2 cellular contexts compared by ENCODE assay signal in the genomic region with DNA sequence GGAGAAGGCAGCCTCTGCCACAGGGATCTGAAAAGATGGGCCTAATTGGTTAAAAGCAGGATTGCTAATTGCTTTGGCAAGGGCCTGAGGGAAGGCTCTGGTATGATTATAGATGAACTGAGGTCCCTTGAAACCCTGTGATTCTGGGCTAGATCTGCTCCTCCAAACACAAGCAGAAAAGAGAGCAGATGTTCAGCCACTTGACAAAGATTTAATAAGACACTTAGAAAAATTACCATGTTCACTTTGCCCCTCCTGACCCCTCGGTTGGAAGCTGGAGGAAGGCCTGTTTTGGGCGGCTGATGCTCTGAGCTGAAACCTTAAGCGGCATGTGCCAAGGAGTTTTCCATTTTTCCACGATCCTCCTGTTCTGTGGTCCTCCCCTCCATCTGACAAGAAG.
TF ChIP-seq lines count a peak whose summit lies in the region.

No MANE protein-coding gene starts in this region.

TF ChIP-seq in SK-N-SH, 30 proteins besides CTCF, POLR2A, EP300 and RAD21 (continued from another document):
- TF ChIP-seq, protein P1, sequence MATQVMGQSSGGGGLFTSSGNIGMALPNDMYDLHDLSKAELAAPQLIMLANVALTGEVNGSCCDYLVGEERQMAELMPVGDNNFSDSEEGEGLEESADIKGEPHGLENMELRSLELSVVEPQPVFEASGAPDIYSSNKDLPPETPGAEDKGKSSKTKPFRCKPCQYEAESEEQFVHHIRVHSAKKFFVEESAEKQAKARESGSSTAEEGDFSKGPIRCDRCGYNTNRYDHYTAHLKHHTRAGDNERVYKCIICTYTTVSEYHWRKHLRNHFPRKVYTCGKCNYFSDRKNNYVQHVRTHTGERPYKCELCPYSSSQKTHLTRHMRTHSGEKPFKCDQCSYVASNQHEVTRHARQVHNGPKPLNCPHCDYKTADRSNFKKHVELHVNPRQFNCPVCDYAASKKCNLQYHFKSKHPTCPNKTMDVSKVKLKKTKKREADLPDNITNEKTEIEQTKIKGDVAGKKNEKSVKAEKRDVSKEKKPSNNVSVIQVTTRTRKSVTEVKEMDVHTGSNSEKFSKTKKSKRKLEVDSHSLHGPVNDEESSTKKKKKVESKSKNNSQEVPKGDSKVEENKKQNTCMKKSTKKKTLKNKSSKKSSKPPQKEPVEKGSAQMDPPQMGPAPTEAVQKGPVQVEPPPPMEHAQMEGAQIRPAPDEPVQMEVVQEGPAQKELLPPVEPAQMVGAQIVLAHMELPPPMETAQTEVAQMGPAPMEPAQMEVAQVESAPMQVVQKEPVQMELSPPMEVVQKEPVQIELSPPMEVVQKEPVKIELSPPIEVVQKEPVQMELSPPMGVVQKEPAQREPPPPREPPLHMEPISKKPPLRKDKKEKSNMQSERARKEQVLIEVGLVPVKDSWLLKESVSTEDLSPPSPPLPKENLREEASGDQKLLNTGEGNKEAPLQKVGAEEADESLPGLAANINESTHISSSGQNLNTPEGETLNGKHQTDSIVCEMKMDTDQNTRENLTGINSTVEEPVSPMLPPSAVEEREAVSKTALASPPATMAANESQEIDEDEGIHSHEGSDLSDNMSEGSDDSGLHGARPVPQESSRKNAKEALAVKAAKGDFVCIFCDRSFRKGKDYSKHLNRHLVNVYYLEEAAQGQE (IDR thresholded peaks at IDR 0.05; ENCODE audit: low read depth, low read length), result no peak
- TF ChIP-seq CHD2 (IDR thresholded peaks at IDR 0.05; ENCODE audit: low read length, partially characterized antibody) (no peak), TAF1 (IDR thresholded peaks at IDR 0.05; ENCODE audit: borderline replicate concordance, low read depth, low read length) (no peak), EZH2phosphoT487 (IDR thresholded peaks at IDR 0.05; ENCODE audit: borderline replicate concordance, low read depth) (no peak)
- TF ChIP-seq, protein P2, sequence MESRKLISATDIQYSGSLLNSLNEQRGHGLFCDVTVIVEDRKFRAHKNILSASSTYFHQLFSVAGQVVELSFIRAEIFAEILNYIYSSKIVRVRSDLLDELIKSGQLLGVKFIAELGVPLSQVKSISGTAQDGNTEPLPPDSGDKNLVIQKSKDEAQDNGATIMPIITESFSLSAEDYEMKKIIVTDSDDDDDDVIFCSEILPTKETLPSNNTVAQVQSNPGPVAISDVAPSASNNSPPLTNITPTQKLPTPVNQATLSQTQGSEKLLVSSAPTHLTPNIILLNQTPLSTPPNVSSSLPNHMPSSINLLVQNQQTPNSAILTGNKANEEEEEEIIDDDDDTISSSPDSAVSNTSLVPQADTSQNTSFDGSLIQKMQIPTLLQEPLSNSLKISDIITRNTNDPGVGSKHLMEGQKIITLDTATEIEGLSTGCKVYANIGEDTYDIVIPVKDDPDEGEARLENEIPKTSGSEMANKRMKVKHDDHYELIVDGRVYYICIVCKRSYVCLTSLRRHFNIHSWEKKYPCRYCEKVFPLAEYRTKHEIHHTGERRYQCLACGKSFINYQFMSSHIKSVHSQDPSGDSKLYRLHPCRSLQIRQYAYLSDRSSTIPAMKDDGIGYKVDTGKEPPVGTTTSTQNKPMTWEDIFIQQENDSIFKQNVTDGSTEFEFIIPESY (IDR thresholded peaks at IDR 0.05; ENCODE audit: borderline replicate concordance, low read depth), result no peak
- TF ChIP-seq, protein P3, sequence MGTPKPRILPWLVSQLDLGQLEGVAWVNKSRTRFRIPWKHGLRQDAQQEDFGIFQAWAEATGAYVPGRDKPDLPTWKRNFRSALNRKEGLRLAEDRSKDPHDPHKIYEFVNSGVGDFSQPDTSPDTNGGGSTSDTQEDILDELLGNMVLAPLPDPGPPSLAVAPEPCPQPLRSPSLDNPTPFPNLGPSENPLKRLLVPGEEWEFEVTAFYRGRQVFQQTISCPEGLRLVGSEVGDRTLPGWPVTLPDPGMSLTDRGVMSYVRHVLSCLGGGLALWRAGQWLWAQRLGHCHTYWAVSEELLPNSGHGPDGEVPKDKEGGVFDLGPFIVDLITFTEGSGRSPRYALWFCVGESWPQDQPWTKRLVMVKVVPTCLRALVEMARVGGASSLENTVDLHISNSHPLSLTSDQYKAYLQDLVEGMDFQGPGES (IDR thresholded peaks at IDR 0.05; ENCODE audit: low read depth, low read length), result no peak

TF ChIP-seq in SK-N-SH treated with all-trans-retinoic acid at 6 μM for 48 hours, 23 proteins besides CTCF, POLR2A, EP300 and RAD21 (continued from another document):
- TF ChIP-seq ARNTL (CRISPR knock-in tag; IDR thresholded peaks at IDR 0.05; ENCODE audit: borderline replicate concordance, low read depth), result no peak
- TF ChIP-seq PPARA (CRISPR knock-in tag; IDR thresholded peaks at IDR 0.05; ENCODE audit: borderline replicate concordance), result no peak
- no peak for TF ChIP-seq SNAI2 (CRISPR knock-in tag; IDR thresholded peaks at IDR 0.05)
- no peak for TF ChIP-seq ZNF8 (CRISPR knock-in tag; IDR thresholded peaks at IDR 0.05)
- TF ChIP-seq, protein P4, sequence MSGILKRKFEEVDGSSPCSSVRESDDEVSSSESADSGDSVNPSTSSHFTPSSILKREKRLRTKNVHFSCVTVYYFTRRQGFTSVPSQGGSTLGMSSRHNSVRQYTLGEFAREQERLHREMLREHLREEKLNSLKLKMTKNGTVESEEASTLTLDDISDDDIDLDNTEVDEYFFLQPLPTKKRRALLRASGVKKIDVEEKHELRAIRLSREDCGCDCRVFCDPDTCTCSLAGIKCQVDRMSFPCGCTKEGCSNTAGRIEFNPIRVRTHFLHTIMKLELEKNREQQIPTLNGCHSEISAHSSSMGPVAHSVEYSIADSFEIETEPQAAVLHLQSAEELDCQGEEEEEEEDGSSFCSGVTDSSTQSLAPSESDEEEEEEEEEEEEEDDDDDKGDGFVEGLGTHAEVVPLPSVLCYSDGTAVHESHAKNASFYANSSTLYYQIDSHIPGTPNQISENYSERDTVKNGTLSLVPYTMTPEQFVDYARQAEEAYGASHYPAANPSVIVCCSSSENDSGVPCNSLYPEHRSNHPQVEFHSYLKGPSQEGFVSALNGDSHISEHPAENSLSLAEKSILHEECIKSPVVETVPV (CRISPR knock-in tag; IDR thresholded peaks at IDR 0.05), result no peak
- no peak for TF ChIP-seq TOX (CRISPR knock-in tag; IDR thresholded peaks at IDR 0.05; ENCODE audit: borderline replicate concordance)
